In genomic region chr5:203246-203645, GRCh38 we compare ENCODE assay signal across 19 cellular contexts. TPM values are rescaled to one million over a fixed set of nuclear protein-coding genes. Genes with fewer than 3 reads are reported as not detected.
DNase-seq lines count a peak whose midpoint lies in the region; ATAC-seq and TF ChIP-seq lines count a peak whose summit lies in the region.
"Had no signal": no experiment of that assay in that cellular context is flagged by ENCODE, and none has a peak within 500 bp of the region (broad histone marks: within the 10 kb centered on the region; RNA-seq: fewer than 3 reads in every experiment).

No MANE protein-coding gene starts in this region.

- H3K4me3 Mint-ChIP-seq in progenitor cell of endocrine pancreas (ENCODE audit: low read depth) = no peak overlapping the region
- H3K4me3 Mint-ChIP-seq: CD4-positive, alpha-beta T cell; H9; IgD-negative memory B cell had no signal

- H3K4me3 ChIP-seq in DOHH2 (ENCODE audit: low read length) = no peak overlapping the region

- TF ChIP-seq CTCF in DOHH2 (IDR thresholded peaks at IDR 0.05; ENCODE audit: low read depth, low read length, poor library complexity, severe bottlenecking) = no peak
- no peak for TF ChIP-seq CTCF in progenitor cell of endocrine pancreas (IDR thresholded peaks at IDR 0.05; ENCODE audit: unreplicated experiment)

- no peaks in the 10 kb centered on the region for H3K9me2 ChIP-seq in DOHH2 (replicated peaks; ENCODE audit: control insufficient read depth, low read length)

- H4K20me1 ChIP-seq in DOHH2 (ENCODE audit: control insufficient read depth, insufficient read depth, low read depth, low read length) = peaks cover 9% of the 10 kb centered on the region

- no peaks in the 10 kb centered on the region for H3K9me3 Mint-ChIP-seq in progenitor cell of endocrine pancreas (ENCODE audit: low read depth)
- H3K9me3 Mint-ChIP-seq: CD4-positive, alpha-beta T cell; H9; IgD-negative memory B cell had no signal

- no peak for ATAC-seq in HG02763 (IDR thresholded peaks at IDR 0.05; ENCODE audit: unreplicated experiment)
- ATAC-seq: HepG2 had no signal

- peaks cover 15% of the 10 kb centered on the region for H3F3A ChIP-seq in DOHH2 (ENCODE audit: control insufficient read depth, insufficient read depth)

- in situ Hi-C loops in G401 (cut with HindIII; ENCODE audit: low sequenced_read_pairs) = no loop called here

- DNase-seq in AG20443 (ENCODE audit: low spot score) (peak; percentile 5), mesenteric fat pad (ENCODE audit: low spot score) (peak; percentile 71), progenitor cell of endocrine pancreas (ENCODE audit: low spot score, unreplicated experiment) (no peak), G401 (ENCODE audit: low spot score) (no peak), SKM-1 (lab: John Stamatoyannopoulos, UW; ENCODE audit: unreplicated experiment) (no peak)
- DNase-seq in stimulated activated CD4-positive, alpha-beta T cell treated with anti-CD3 and anti-CD28 coated beads, Interleukin-4, amount 100 ng/mL, for 1 hour = no peak
- DNase-seq: BE2C; C1 segment of cervical spinal cord; Caco-2; CD4-positive, alpha-beta T cell; GF-D8; H9 had no signal

- H3K4me1 ChIP-seq in DOHH2 (ENCODE audit: control insufficient read depth, low read length) = peaks cover 51% of the 10 kb centered on the region
- H3K4me1 ChIP-seq: BE2C, Caco-2 had no signal

- H3K27ac ChIP-seq in DOHH2 (ENCODE audit: low read depth, low read length) = peak overlapping the region; percentile 86

- H3K36me3 Mint-ChIP-seq in progenitor cell of endocrine pancreas (ENCODE audit: insufficient read depth) = peaks cover 9% of the 10 kb centered on the region

- H3K36me3 ChIP-seq in DOHH2 (ENCODE audit: control insufficient read depth, low read length) = peaks cover 61% of the 10 kb centered on the region

- no peaks in the 10 kb centered on the region for H3K9me3 ChIP-seq in DOHH2 (ENCODE audit: control insufficient read depth, insufficient read depth, low read length)
- H3K9me3 ChIP-seq: BE2C, Caco-2 had no signal

- H3K4me2 ChIP-seq in DOHH2 (ENCODE audit: low read length) = peak overlapping the region; percentile 60; the same call in 1 of the 2 replicates

- peaks cover 80% of the 10 kb centered on the region for H3K79me2 ChIP-seq in DOHH2 (ENCODE audit: control insufficient read depth, low read length)

- no peaks in the 10 kb centered on the region for H3K27me3 ChIP-seq in DOHH2 (ENCODE audit: control insufficient read depth, low read length)
- H3K27me3 ChIP-seq: BE2C had no signal

- H3K27me3 Mint-ChIP-seq in progenitor cell of endocrine pancreas = no peaks in the 10 kb centered on the region
- H3K27me3 Mint-ChIP-seq: CD4-positive, alpha-beta T cell; IgD-negative memory B cell had no signal

- H3K4me1 Mint-ChIP-seq in progenitor cell of endocrine pancreas (ENCODE audit: low read depth) = peaks cover 5% of the 10 kb centered on the region

- peak overlapping the region; percentile 11 for H3K27ac Mint-ChIP-seq in progenitor cell of endocrine pancreas
- H3K27ac Mint-ChIP-seq: CD4-positive, alpha-beta T cell; IgD-negative memory B cell had no signal

RNA-seq across cellular contexts. Expression of gene LRRC14B, which starts 12.0 kb away (rescaled TPM):
- total RNA-seq in mesenteric fat pad (not detected), progenitor cell of endocrine pancreas (not detected in 2 replicates)
- not detected in 2 replicates for total RNA-seq in G401 (2014; rRNA removed; shearing (Covaris generic))
- total RNA-seq: A172, Caco-2, Daoy, H1, H9, HepG2 had no signal

RNA-seq across cellular contexts. Expression of gene CCDC127, which starts 14.7 kb away (rescaled TPM):
- total RNA-seq in mesenteric fat pad (6.5 TPM), progenitor cell of endocrine pancreas (8.8 and 10.1 TPM in 2 replicates)
- total RNA-seq in G401 (2014; rRNA removed; shearing (Covaris generic)) = 3.5 and 5.8 TPM in 2 replicates

RNA-seq across cellular contexts. Expression of gene SDHA, which starts 14.9 kb away (rescaled TPM):
- 112 TPM for total RNA-seq in mesenteric fat pad
- total RNA-seq in progenitor cell of endocrine pancreas = 88.1 and 88.5 TPM in 2 replicates
- total RNA-seq in G401 (2014; rRNA removed; shearing (Covaris generic)) = 210 and 223 TPM in 2 replicates

Comparison
In these comparisons a context has a peak if more than half of its experiments do, and no peak if none do; other contexts are left out.
1. DNase-seq: peak in AG20443 (single experiment) and mesenteric fat pad (single experiment); none in progenitor cell of endocrine pancreas (single experiment), stimulated activated CD4-positive, alpha-beta T cell treated with anti-CD3 and anti-CD28 coated beads, Interleukin-4, amount 100 ng/mL, for 1 hour (single experiment), G401 (single experiment) and SKM-1 (single experiment).